Comparison of ENCODE assay signal across 8 cellular contexts in the genomic region with DNA sequence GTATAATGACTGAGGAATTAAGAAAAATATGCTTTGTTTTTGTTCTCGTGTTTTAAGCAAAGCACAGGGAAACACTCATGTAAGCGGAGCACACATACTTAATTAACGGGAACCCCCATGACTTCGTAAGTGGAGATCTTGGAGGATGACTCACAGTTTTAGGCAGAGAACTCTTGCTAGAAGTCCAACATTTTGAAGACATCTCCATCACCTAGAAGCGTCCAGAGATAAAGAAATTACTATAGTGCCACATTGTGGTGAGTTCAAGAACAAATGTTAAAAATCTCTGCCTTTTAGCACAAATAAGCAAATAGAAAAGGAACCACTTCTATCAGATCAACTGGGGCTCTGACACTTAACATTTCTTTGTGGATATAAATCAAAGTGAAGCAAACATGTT.
A peak's percentile ranks its signal among the peaks of the same experiment; 100 is the strongest.
DNase-seq lines count a peak whose midpoint lies in the region; ATAC-seq and TF ChIP-seq lines count a peak whose summit lies in the region.

No MANE protein-coding gene starts in this region.

- no peaks in the 10 kb centered on the region for H3K4me1 ChIP-seq in mammary epithelial cell (ENCODE audit: insufficient read depth, low read length)

- DNase-seq in HT-29 (ENCODE audit: low spot score) (peak; percentile 66), mammary epithelial cell (peak; percentile 54), pulmonary artery endothelial cell (ENCODE audit: low read depth, low spot score) (peak; percentile 0), OCI-M2 (lab: John Stamatoyannopoulos, UW; ENCODE audit: unreplicated experiment) (no peak)
- no peak for DNase-seq in central memory CD4-positive, alpha-beta T cell
- no peak for DNase-seq in stimulated activated CD4-positive, alpha-beta T cell treated with anti-CD3 and anti-CD28 coated beads, Interleukin-4, amount 100 ng/mL, for 1 hour

- no peak overlapping the region for H2AFZ ChIP-seq in mammary epithelial cell (ENCODE audit: low read depth, low read length)

- TF ChIP-seq CTCF in mammary epithelial cell (conservative IDR thresholded peaks at IDR 0.05 in 1 of 2, IDR thresholded peaks at IDR 0.05 in 1 of 2; ENCODE audit: extremely low read depth in 1 of 2, insufficient read depth in 1 of 2, low read depth in 1 of 2, low read length in 2 of 2): peak in 1 of 2 donors; percentile 32

- CTCF ChIA-PET in mammary epithelial cell (lab: Charles Lee; ENCODE audit: low non-redundant PET): no interaction called here

- BruUV-seq in mammary epithelial cell (replicated peaks; lab: Mats Ljungman, UMichigan): no TSS peak

- H4K20me1 ChIP-seq in mammary epithelial cell (ENCODE audit: insufficient read depth, low read length): no peaks in the 10 kb centered on the region

- H3K9ac ChIP-seq in mammary epithelial cell (ENCODE audit: insufficient read depth, low read length): no peak overlapping the region

- H3K27me3 ChIP-seq in mammary epithelial cell (ENCODE audit: insufficient read depth, low read length): no peaks in the 10 kb centered on the region

- no peak overlapping the region for H3K27ac ChIP-seq in mammary epithelial cell (ENCODE audit: insufficient read depth, low read depth, low read length)

- ATAC-seq in GM18873 (IDR thresholded peaks at IDR 0.05; ENCODE audit: low FRiP score, unreplicated experiment) (peak; percentile 83), GM21825 (IDR thresholded peaks at IDR 0.05; ENCODE audit: unreplicated experiment) (no peak)

- intact Hi-C loops in mammary epithelial cell (cut with micrococcal nuclease): no loop called here

- dilution Hi-C loops in mammary epithelial cell (cut with HindIII; ENCODE audit: low sequenced_read_pairs): no loop called here

- H3K9me3 ChIP-seq in mammary epithelial cell (replicated peaks; ENCODE audit: insufficient read depth, low read length): no peaks in the 10 kb centered on the region

- H3K4me2 ChIP-seq in mammary epithelial cell (ENCODE audit: insufficient read depth, low read depth, low read length): no peak overlapping the region

- H3K4me3 ChIP-seq in mammary epithelial cell (replicated peaks in 1 of 3; ENCODE audit: insufficient read depth in 1 of 3, low read depth in 2 of 3, low read length in 3 of 3): no peak overlapping the region

- WGBS in mammary epithelial cell (ENCODE audit: low coverage, missing lambda C conversion rate): 83% methylated on average over 5 of the region's 5 CpGs

- in situ Hi-C loops in mammary epithelial cell (cut with MboI; ENCODE audit: low sequenced_read_pairs in 2 of 2): no loop called here

- no peaks in the 10 kb centered on the region for H3K36me3 ChIP-seq in mammary epithelial cell (ENCODE audit: insufficient read depth, low read length)

- H3K79me2 ChIP-seq in mammary epithelial cell (ENCODE audit: insufficient read depth, low read length): no peaks in the 10 kb centered on the region

Comparison
In these comparisons a context has a peak if more than half of its experiments do, and no peak if none do; other contexts are left out.
1. DNase-seq: peak in HT-29 (single experiment), mammary epithelial cell (single experiment) and pulmonary artery endothelial cell (single experiment); none in central memory CD4-positive, alpha-beta T cell (single experiment), OCI-M2 (single experiment) and stimulated activated CD4-positive, alpha-beta T cell treated with anti-CD3 and anti-CD28 coated beads, Interleukin-4, amount 100 ng/mL, for 1 hour (single experiment).